ENCODE assay signal across 9 cellular contexts in the genomic region with DNA sequence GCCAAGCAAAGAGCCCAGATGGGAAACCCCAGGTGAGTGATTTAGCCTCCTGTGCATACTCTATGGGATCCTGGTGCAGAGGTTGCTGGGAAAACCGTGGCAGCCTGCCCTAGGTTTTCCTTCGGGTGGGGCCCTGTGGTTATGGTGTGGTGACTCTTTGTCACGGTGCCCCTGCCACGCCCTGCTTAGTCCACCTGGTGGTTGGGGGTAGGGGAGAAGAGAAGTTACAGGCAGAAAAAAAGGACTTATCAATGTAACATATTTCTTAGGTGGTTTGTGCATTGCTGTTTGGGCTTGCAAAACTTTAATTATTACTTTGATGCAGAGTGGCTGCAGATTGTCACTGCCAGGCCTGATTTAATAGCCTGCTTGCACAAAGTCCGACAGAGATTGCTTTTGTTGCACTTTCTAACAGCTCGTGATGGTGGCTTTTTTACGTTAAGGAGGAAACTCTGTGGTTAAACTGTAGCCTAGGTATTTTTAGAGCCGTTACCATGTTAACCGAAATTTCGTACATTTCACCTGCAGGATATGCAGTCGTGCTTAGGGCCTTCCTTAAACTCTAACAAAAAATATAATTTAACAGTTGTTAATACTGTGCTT.
DNase-seq lines count a peak whose midpoint lies in the region; ATAC-seq and TF ChIP-seq lines count a peak whose summit lies in the region.
"Had no signal": no experiment of that assay in that cellular context is flagged by ENCODE, and none has a peak within 500 bp of the region (broad histone marks: within the 10 kb centered on the region; RNA-seq: fewer than 3 reads in every experiment).

No MANE protein-coding gene starts in this region.

- no peak for TF ChIP-seq CTCF in CD4-positive, alpha-beta T cell (IDR thresholded peaks at IDR 0.05)
- TF ChIP-seq CTCF in MCF 10A (IDR thresholded peaks at IDR 0.05; ENCODE audit: unreplicated experiment) = no peak
- TF ChIP-seq CTCF in upper lobe of right lung (IDR thresholded peaks at IDR 0.05) = no peak

- H3K4me3 ChIP-seq in muscle layer of duodenum (ENCODE audit: low read depth in 1 of 2, low read length in 2 of 2) (peak overlapping the region; percentile 8 to 22), upper lobe of right lung (peak overlapping the region; percentile 21)
- H3K4me3 ChIP-seq: HAP-1 had no signal

- no peaks in the 10 kb centered on the region for H3K9me3 Mint-ChIP-seq in CD4-positive, alpha-beta T cell
- H3K9me3 Mint-ChIP-seq in MCF 10A (ENCODE audit: unreplicated experiment) = no peaks in the 10 kb centered on the region

- H3K36me3 Mint-ChIP-seq in CD4-positive, alpha-beta T cell (ENCODE audit: low read depth) = no peaks in the 10 kb centered on the region
- no peaks in the 10 kb centered on the region for H3K36me3 Mint-ChIP-seq in MCF 10A (ENCODE audit: insufficient read depth, unreplicated experiment)

- H3K27me3 ChIP-seq in CD4-positive, alpha-beta T cell (ENCODE audit: control insufficient read depth, insufficient read depth, low read length) = no peaks in the 10 kb centered on the region
- H3K27me3 ChIP-seq in muscle layer of duodenum (ENCODE audit: low read depth, low read length) = no peaks in the 10 kb centered on the region
- H3K27me3 ChIP-seq in upper lobe of right lung = no peaks in the 10 kb centered on the region

- no peaks in the 10 kb centered on the region for H3K4me1 Mint-ChIP-seq in CD4-positive, alpha-beta T cell (ENCODE audit: low read depth)
- peaks cover 7% of the 10 kb centered on the region for H3K4me1 Mint-ChIP-seq in MCF 10A (ENCODE audit: insufficient read depth, unreplicated experiment)

- H3K4me1 ChIP-seq in muscle layer of duodenum (ENCODE audit: control insufficient read depth in 1 of 2, insufficient read depth in 2 of 2, low read length in 2 of 2) (peaks cover 9 to 21% of the 10 kb centered on the region in 2 donors), upper lobe of right lung (peaks cover 25% of the 10 kb centered on the region)

- POLR2A ChIA-PET in CD4-positive, alpha-beta T cell (lab: Charles Lee) = interaction anchor here (0.7 to 8.6 kb wide), 10 partner anchors 8 to 566 kb away, joined by 3 to 168 read pairs (median 4); a partner anchor contains a TSS
- POLR2A ChIA-PET in MCF 10A (lab: Yijun Ruan, JAX) = interaction anchor here (0.6 to 8.0 kb wide), 20 partner anchors 8 to 568 kb away, joined by 3 to 192 read pairs (median 4); a partner anchor contains a TSS

- peak; percentile 85 for ATAC-seq in CD4-positive, alpha-beta T cell (ENCODE audit: poor library complexity)
- peak; percentile 67 for ATAC-seq in HG03159 (IDR thresholded peaks at IDR 0.05; ENCODE audit: unreplicated experiment)
- ATAC-seq in upper lobe of right lung = peak; percentile 83

- no peaks in the 10 kb centered on the region for H3K9me3 ChIP-seq in CD4-positive, alpha-beta T cell (ENCODE audit: control insufficient read depth, low read length)
- H3K9me3 ChIP-seq in muscle layer of duodenum (ENCODE audit: control insufficient read depth in 1 of 2, low read length in 2 of 2) = peaks cover 0 to 3% of the 10 kb centered on the region in 2 donors
- no peaks in the 10 kb centered on the region for H3K9me3 ChIP-seq in upper lobe of right lung
- H3K9me3 ChIP-seq: HAP-1 had no signal

- BruUV-seq in MCF 10A (replicated peaks; lab: Mats Ljungman, UMichigan) = no TSS peak

- no peak overlapping the region for H3K27ac Mint-ChIP-seq in CD4-positive, alpha-beta T cell
- H3K27ac Mint-ChIP-seq in MCF 10A (ENCODE audit: low read depth, unreplicated experiment) = peak overlapping the region; percentile 76

- H3K36me3 ChIP-seq in muscle layer of duodenum (ENCODE audit: control insufficient read depth in 1 of 2, insufficient read depth in 2 of 2, low read length in 2 of 2) (no peaks in the 10 kb centered on the region), upper lobe of right lung (no peaks in the 10 kb centered on the region)
- H3K36me3 ChIP-seq: HAP-1 had no signal

- peak overlapping the region; percentile 77 for H3K27ac ChIP-seq in CD4-positive, alpha-beta T cell (ENCODE audit: low read depth, low read length)
- peak overlapping the region; percentile 71 for H3K27ac ChIP-seq in muscle layer of duodenum (ENCODE audit: low read length)
- peak overlapping the region; percentile 75 for H3K27ac ChIP-seq in upper lobe of right lung

- intact Hi-C loops in CD4-positive, alpha-beta T cell (cut with DNase I, micrococcal nuclease) = loop anchor here (5.0 to 10.0 kb wide), 4 partner anchors 167 to 271 kb away; no protein-coding TSS in a partner anchor
- intact Hi-C loops in MCF 10A (cut with micrococcal nuclease) (loop anchor here (5.0 kb wide), 3 partner anchors 173 to 728 kb away; a partner anchor contains a TSS), upper lobe of right lung (cut with DNase I) (no loop called here)

- CTCF ChIA-PET in CD4-positive, alpha-beta T cell (lab: Charles Lee) = interaction anchor here (1.0 to 1.6 kb wide), 2 partner anchors 8 to 11 kb away, joined by 3 to 5 read pairs; no protein-coding TSS in a partner anchor
- CTCF ChIA-PET in MCF 10A (lab: Yijun Ruan, JAX) = interaction anchor here (0.5 to 7.8 kb wide), 5 partner anchors 176 to 567 kb away, joined by 3 to 56 read pairs (median 4); a partner anchor contains a TSS

- peak; percentile 19 to 55 (median 40) for DNase-seq in CD4-positive, alpha-beta T cell
- DNase-seq in GM19238 (ENCODE audit: insufficient read length, low spot score) (peak; percentile 8), SKM-1 treated with dmso at 0.1 percent for 144 hours (lab: John Stamatoyannopoulos, UW; ENCODE audit: unreplicated experiment) (peak; percentile 87), MCF 10A (ENCODE audit: unreplicated experiment) (peak; percentile 89), upper lobe of right lung (peak; percentile 80), retina (no peak)

- no peaks in the 10 kb centered on the region for H3K27me3 Mint-ChIP-seq in CD4-positive, alpha-beta T cell
- H3K27me3 Mint-ChIP-seq in MCF 10A (ENCODE audit: insufficient read depth, unreplicated experiment) = no peaks in the 10 kb centered on the region

- H3K4me3 Mint-ChIP-seq in CD4-positive, alpha-beta T cell = no peak overlapping the region
- peak overlapping the region; percentile 25 for H3K4me3 Mint-ChIP-seq in MCF 10A (ENCODE audit: unreplicated experiment)
